In genomic region chr17:18093616-18094408, GRCh38 we compare ENCODE assay signal across 8 cellular contexts. TPM values are rescaled to one million over a fixed set of nuclear protein-coding genes. Genes with fewer than 3 reads are reported as not detected.
DNase-seq lines count a peak whose midpoint lies in the region; ATAC-seq, FAIRE-seq and TF ChIP-seq lines count a peak whose summit lies in the region.

No MANE protein-coding gene starts in this region.

- TF ChIP-seq EP300 in suprapubic skin (IDR thresholded peaks at IDR 0.05), result no peak

- FAIRE-seq in HTR-8/SVneo (lab: Jason Lieb, UNC), result peak; percentile 90

- 76% methylated on average over 14 of the region's 15 CpGs for WGBS in suprapubic skin

- no peak overlapping the region for H3K4me3 ChIP-seq in WI38 (ENCODE audit: low read depth, low read length)
- H3K4me3 ChIP-seq in suprapubic skin, result no peak overlapping the region

- no peak for TF ChIP-seq POLR2A in suprapubic skin (IDR thresholded peaks at IDR 0.05)

- H3K36me3 ChIP-seq in suprapubic skin, result peaks cover 61% of the 10 kb centered on the region

- no peak overlapping the region for H3K27ac ChIP-seq in suprapubic skin

- peaks cover 9% of the 10 kb centered on the region for H3K4me1 ChIP-seq in suprapubic skin

- DNase-seq in Daoy (ENCODE audit: low read depth) (peak; percentile 73), HTR-8/SVneo (ENCODE audit: insufficient read length, low spot score) (peak; percentile 64), iPS-NIHi11 (ENCODE audit: low spot score) (peak; percentile 52), suprapubic skin (ENCODE audit: low spot score in 2 of 2) (no peak), 8988T (no peak)

- peak; percentile 62 for TF ChIP-seq CTCF in WI38 (IDR thresholded peaks at IDR 0.05; ENCODE audit: low read depth, low read length)
- no peak for TF ChIP-seq CTCF in suprapubic skin (IDR thresholded peaks at IDR 0.05)

- no peaks in the 10 kb centered on the region for H3K9me3 ChIP-seq in suprapubic skin

- no peak for ATAC-seq in HG03108 (IDR thresholded peaks at IDR 0.05; ENCODE audit: unreplicated experiment)
- no peak for ATAC-seq in GM19328 (IDR thresholded peaks at IDR 0.05; ENCODE audit: unreplicated experiment)

- H3K27me3 ChIP-seq in suprapubic skin, result no peaks in the 10 kb centered on the region

RNA-seq across cellular contexts. Expression of gene DRG2, which starts 6.1 kb away (rescaled TPM):
- total RNA-seq in Daoy (2014; rRNA removed; shearing (Covaris generic)), result 41.4 and 64.6 TPM in 2 replicates
- 10 to 100 TPM; 34.6 to 44.0 (median 37.9) TPM for total RNA-seq in suprapubic skin

RNA-seq across cellular contexts. Expression of gene MYO15A, which starts 14.7 kb away (rescaled TPM):
- total RNA-seq in Daoy (2014; rRNA removed; shearing (Covaris generic)), result 0.15 TPM in 1 of 2 replicates, not detected in the other
- total RNA-seq in suprapubic skin, result under 1 TPM; 0.23 to 0.49 (median 0.41) TPM

RNA-seq across cellular contexts. Expression of gene GID4, which starts 54.6 kb away (rescaled TPM):
- total RNA-seq in Daoy (2014; rRNA removed; shearing (Covaris generic)), result 2.7 and 5.5 TPM in 2 replicates
- total RNA-seq in suprapubic skin, result 10 to 100 TPM; 13.9 to 23.5 (median 17.6) TPM

RNA-seq across cellular contexts. Expression of gene ATPAF2, which starts 54.8 kb away (rescaled TPM):
- 20.2 and 21.6 TPM in 2 replicates for total RNA-seq in Daoy (2014; rRNA removed; shearing (Covaris generic))
- total RNA-seq in suprapubic skin, result 10 to 100 TPM; 18.2 to 41.6 (median 24.2) TPM

Comparison
In these comparisons a context has a peak if more than half of its experiments do, and no peak if none do; other contexts are left out.
1. DNase-seq: peak in Daoy (single experiment), HTR-8/SVneo (single experiment) and iPS-NIHi11 (single experiment); none in suprapubic skin (0 of 2) and 8988T (single experiment).